Comparison of ENCODE assay signal across 15 cellular contexts in genomic region chr1:37862330-37862729, GRCh38. TPM values are rescaled to one million over a fixed set of nuclear protein-coding genes. Genes with fewer than 3 reads are reported as not detected.
DNase-seq lines count a peak whose midpoint lies in the region; ATAC-seq and TF ChIP-seq lines count a peak whose summit lies in the region.
"Had no signal": no experiment of that assay in that cellular context is flagged by ENCODE, and none has a peak within 500 bp of the region (broad histone marks: within the 10 kb centered on the region; RNA-seq: fewer than 3 reads in every experiment).

No MANE protein-coding gene starts in this region.

- peaks cover 4% of the 10 kb centered on the region; the same call in 1 of the 2 replicates for H3K4me1 ChIP-seq in IMR-90 (ENCODE audit: control insufficient read depth, insufficient read depth, low read length)

- peaks cover 6 to 29% of the 10 kb centered on the region in 2 experiments for H3K79me1 ChIP-seq in IMR-90 (ENCODE audit: low read depth in 1 of 2, low read length in 2 of 2)

- H4K20me1 ChIP-seq in IMR-90 (ENCODE audit: insufficient read depth, low read length): no peaks in the 10 kb centered on the region; the same call in 1 of the 2 replicates

- CTCF ChIA-PET in IMR-90 (lab: Yijun Ruan, JAX): interaction anchor here (0.7 kb wide), 1 partner anchor 876 kb away, joined by 3 read pairs; no protein-coding TSS in a partner anchor

- H3K9me3 Mint-ChIP-seq in activated T-helper 17 cell treated with anti-CD3 and anti-CD28 coated beads, Interleukin-2, amount 50 U/mL, for 72 hours: no peaks in the 10 kb centered on the region
- H3K9me3 Mint-ChIP-seq in natural killer cell treated with Interleukin-12 subunit alpha and Interleukin-12 subunit beta and Interleukin-15 and Interleukin-18, amount 100 ng/mL, for 72 hours: no peaks in the 10 kb centered on the region
- H3K9me3 Mint-ChIP-seq: T-cell had no signal

- H3K9me3 ChIP-seq in IMR-90 (ENCODE audit: control insufficient read depth, insufficient read depth, low read length): no peaks in the 10 kb centered on the region

- H3K14ac ChIP-seq in IMR-90 (replicated peaks; ENCODE audit: low read depth, low read length): no peak overlapping the region

- no peak overlapping the region for H3K23ac ChIP-seq in IMR-90 (ENCODE audit: low read depth, low read length)

- H2AFZ ChIP-seq in IMR-90 (replicated peaks; ENCODE audit: low read length, poor library complexity): no peak overlapping the region

- WGBS in IMR-90 (ENCODE audit: extremely low coverage in 2 of 2, insufficient read length in 1 of 2), 2 experiments: no CpG with 5 or more reads among the region's 3 CpGs

- H3K4me3 ChIP-seq in IMR-90 (ENCODE audit: insufficient read depth, low read depth, low read length): no peak overlapping the region

- peak; percentile 30 for DNase-seq in SIG-M5 treated with dmso at 0.1 percent for 504 hours (lab: John Stamatoyannopoulos, UW; ENCODE audit: unreplicated experiment)
- DNase-seq in SIG-M5 (lab: John Stamatoyannopoulos, UW): no peak
- DNase-seq in IMR-90: no peak
- DNase-seq in natural killer cell treated with Interleukin-12 subunit alpha and Interleukin-12 subunit beta and Interleukin-15 and Interleukin-18, amount 100 ng/mL, for 72 hours (ENCODE audit: low spot score): no peak
- DNase-seq in NCI-H146 treated with DMSO at 0.1 percent for 48 hours (lab: John Stamatoyannopoulos, UW; ENCODE audit: unreplicated experiment): no peak
- DNase-seq: activated CD4-positive, CD25-positive, alpha-beta regulatory T cell treated with anti-CD3 and anti-CD28 coated beads, Interleukin-2, amount 50 U/mL, for 72 hours; GDM1; KG1; NCI-H1694 treated with DMSO at 0.1 percent for 48 hours; NCI-H524 treated with DMSO at 0.1 percent for 48 hours; substantia nigra; T-cell had no signal

- no peak overlapping the region for H4K5ac ChIP-seq in IMR-90 (ENCODE audit: low read depth, low read length)

- no peak for TF ChIP-seq CTCF in IMR-90 (conservative IDR thresholded peaks at IDR 0.05; ENCODE audit: low read depth, low read length)

- no TSS peak for BruUV-seq in IMR-90 (replicated peaks; lab: Mats Ljungman, UMichigan)

- in situ Hi-C loops in IMR-90 (cut with MboI; ENCODE audit: low sequenced_read_pairs): no loop called here

- peak overlapping the region; percentile 43 for H3K4me3 Mint-ChIP-seq in activated T-helper 17 cell treated with anti-CD3 and anti-CD28 coated beads, Interleukin-2, amount 50 U/mL, for 72 hours
- H3K4me3 Mint-ChIP-seq in natural killer cell treated with Interleukin-12 subunit alpha and Interleukin-12 subunit beta and Interleukin-15 and Interleukin-18, amount 100 ng/mL, for 72 hours: peak overlapping the region; percentile 51
- H3K4me3 Mint-ChIP-seq: T-cell had no signal

- H3K9me1 ChIP-seq in IMR-90 (ENCODE audit: insufficient read depth, low read length): peaks cover 8% of the 10 kb centered on the region

- no peak for TF ChIP-seq RAD21 in IMR-90 (IDR thresholded peaks at IDR 0.05; ENCODE audit: low read length)

- no peak overlapping the region for H3K18ac ChIP-seq in IMR-90 (ENCODE audit: low read depth, low read length)

- H3K27me3 Mint-ChIP-seq in activated T-helper 17 cell treated with anti-CD3 and anti-CD28 coated beads, Interleukin-2, amount 50 U/mL, for 72 hours: no peaks in the 10 kb centered on the region
- H3K27me3 Mint-ChIP-seq in natural killer cell treated with Interleukin-12 subunit alpha and Interleukin-12 subunit beta and Interleukin-15 and Interleukin-18, amount 100 ng/mL, for 72 hours: no peaks in the 10 kb centered on the region
- H3K27me3 Mint-ChIP-seq: T-cell had no signal

- H3K27me3 ChIP-seq in IMR-90 (ENCODE audit: control insufficient read depth, insufficient read depth, low read length): no peaks in the 10 kb centered on the region

- H3K36me3 ChIP-seq in IMR-90 (ENCODE audit: control insufficient read depth, insufficient read depth, low read length): peaks cover 34% of the 10 kb centered on the region

- H2BK20ac ChIP-seq in IMR-90 (ENCODE audit: low read depth, low read length): no peak overlapping the region

- POLR2A ChIA-PET in IMR-90 (lab: Charles Lee; ENCODE audit: unreplicated experiment): no interaction called here

- no peak overlapping the region for H2BK120ac ChIP-seq in IMR-90 (ENCODE audit: low read depth, low read length)

- ATAC-seq in IMR-90 (ENCODE audit: low read depth) (no peak), GM18870 (IDR thresholded peaks at IDR 0.05; ENCODE audit: unreplicated experiment) (no peak), GM19455 (IDR thresholded peaks at IDR 0.05; ENCODE audit: unreplicated experiment) (no peak)
- peak; percentile 5 for ATAC-seq in activated T-helper 17 cell treated with anti-CD3 and anti-CD28 coated beads, Interleukin-2, amount 50 U/mL, for 72 hours (replicated peaks)
- no peak for ATAC-seq in natural killer cell treated with Interleukin-12 subunit alpha and Interleukin-12 subunit beta and Interleukin-15 and Interleukin-18, amount 100 ng/mL, for 72 hours
- ATAC-seq: T-cell had no signal

- peaks cover 50% of the 10 kb centered on the region for H3K36me3 Mint-ChIP-seq in activated T-helper 17 cell treated with anti-CD3 and anti-CD28 coated beads, Interleukin-2, amount 50 U/mL, for 72 hours (ENCODE audit: low read depth)
- peaks cover 26% of the 10 kb centered on the region for H3K36me3 Mint-ChIP-seq in natural killer cell treated with Interleukin-12 subunit alpha and Interleukin-12 subunit beta and Interleukin-15 and Interleukin-18, amount 100 ng/mL, for 72 hours

- H2BK5ac ChIP-seq in IMR-90 (ENCODE audit: low read depth, low read length, poor library complexity, severe bottlenecking): no peak overlapping the region

- H3K4ac ChIP-seq in IMR-90 (ENCODE audit: low read depth, low read length): no peak overlapping the region

- no peak overlapping the region for H3K56ac ChIP-seq in IMR-90 (ENCODE audit: extremely low read depth, insufficient read depth, low read length)

- no peak overlapping the region for H2AK9ac ChIP-seq in IMR-90 (replicated peaks; ENCODE audit: low read depth, low read length, poor library complexity)

- H3K9ac ChIP-seq in IMR-90 (ENCODE audit: low read depth, low read length): no peak overlapping the region

- no peak overlapping the region for H2AK5ac ChIP-seq in IMR-90 (ENCODE audit: low read depth, low read length)

- H4K8ac ChIP-seq in IMR-90 (ENCODE audit: low read depth in 2 of 2, low read length in 2 of 2): no peak overlapping the region

- H3K4me1 Mint-ChIP-seq in activated T-helper 17 cell treated with anti-CD3 and anti-CD28 coated beads, Interleukin-2, amount 50 U/mL, for 72 hours: peaks cover 23% of the 10 kb centered on the region
- peaks cover 17 to 26% of the 10 kb centered on the region in 2 donors for H3K4me1 Mint-ChIP-seq in natural killer cell treated with Interleukin-12 subunit alpha and Interleukin-12 subunit beta and Interleukin-15 and Interleukin-18, amount 100 ng/mL, for 72 hours (ENCODE audit: low read depth in 2 of 2)

- H3K4me2 ChIP-seq in IMR-90 (ENCODE audit: low read depth, low read length): no peak overlapping the region

- peak overlapping the region; percentile 31 for H3K27ac Mint-ChIP-seq in activated T-helper 17 cell treated with anti-CD3 and anti-CD28 coated beads, Interleukin-2, amount 50 U/mL, for 72 hours
- peak overlapping the region; percentile 25 to 73 for H3K27ac Mint-ChIP-seq in natural killer cell treated with Interleukin-12 subunit alpha and Interleukin-12 subunit beta and Interleukin-15 and Interleukin-18, amount 100 ng/mL, for 72 hours
- H3K27ac Mint-ChIP-seq: T-cell had no signal

- H2BK15ac ChIP-seq in IMR-90 (ENCODE audit: low read depth, low read length): no peak overlapping the region

- no peak overlapping the region for H4K91ac ChIP-seq in IMR-90 (ENCODE audit: insufficient read depth, low read depth, low read length)

- no peak for TF ChIP-seq POLR2A in IMR-90 (IDR thresholded peaks at IDR 0.05; ENCODE audit: low read depth, low read length)

- intact Hi-C loops in IMR-90 (cut with micrococcal nuclease): loop anchor here (5.0 kb wide), 1 partner anchor 1345 kb away; no protein-coding TSS in a partner anchor

- H3K27ac ChIP-seq in IMR-90 (ENCODE audit: insufficient read depth, low read length): no peak overlapping the region

- dilution Hi-C loops in IMR-90 (cut with HindIII; ENCODE audit: low sequenced_read_pairs, unreplicated experiment): no loop called here

TF ChIP-seq in IMR-90, 13 proteins besides CTCF, POLR2A, EP300 and RAD21 (continues in another document):
- no peak for TF ChIP-seq FOS (IDR thresholded peaks at IDR 0.05; ENCODE audit: low read depth, low read length)
- no peak for TF ChIP-seq NFE2L2 (IDR thresholded peaks at IDR 0.05; ENCODE audit: low read depth, low read length)

RNA-seq across cellular contexts. Expression of gene MTF1, which starts 2.9 kb away (rescaled TPM):
- total RNA-seq in IMR-90 (2012; rRNA removed): 2.2 and 2.3 TPM in 2 replicates
- 4.7 and 5.0 TPM in 2 replicates for polyA plus RNA-seq in IMR-90 (2012; rRNA removed)
- polyA plus RNA-seq in IMR-90 (2012; cell fraction: cytosol; rRNA removed): 1.5 and 1.9 TPM in 2 replicates
- polyA plus RNA-seq in IMR-90 (2012; cell fraction: nucleus; rRNA removed; ENCODE audit: low replicate concordance): 2.6 and 5.8 TPM in 2 replicates
- total RNA-seq in activated T-helper 17 cell treated with anti-CD3 and anti-CD28 coated beads, Interleukin-2, amount 50 U/mL, for 72 hours: 10 to 100 TPM; 23.5 to 27.2 TPM
- 10 to 100 TPM; 54.0 to 65.3 TPM for total RNA-seq in natural killer cell treated with Interleukin-12 subunit alpha and Interleukin-12 subunit beta and Interleukin-15 and Interleukin-18, amount 100 ng/mL, for 72 hours

RNA-seq across cellular contexts. Expression of gene YRDC, which starts 54.3 kb away (rescaled TPM):
- total RNA-seq in IMR-90 (2012; rRNA removed): 19.2 and 21.7 TPM in 2 replicates
- 21.0 and 25.0 TPM in 2 replicates for polyA plus RNA-seq in IMR-90 (2012; rRNA removed)
- 15.7 and 17.5 TPM in 2 replicates for polyA plus RNA-seq in IMR-90 (2012; cell fraction: cytosol; rRNA removed)
- polyA plus RNA-seq in IMR-90 (2012; cell fraction: nucleus; rRNA removed; ENCODE audit: low replicate concordance): 11.2 and 13.2 TPM in 2 replicates
- 10 to 100 TPM; 20.1 to 48.3 TPM for total RNA-seq in activated T-helper 17 cell treated with anti-CD3 and anti-CD28 coated beads, Interleukin-2, amount 50 U/mL, for 72 hours
- 10 to 100 TPM; 72.0 to 82.9 TPM for total RNA-seq in natural killer cell treated with Interleukin-12 subunit alpha and Interleukin-12 subunit beta and Interleukin-15 and Interleukin-18, amount 100 ng/mL, for 72 hours

RNA-seq across cellular contexts. Expression of gene C1orf122, which starts 54.7 kb away (rescaled TPM):
- total RNA-seq in IMR-90 (2012; rRNA removed): 2.0 and 2.2 TPM in 2 replicates
- polyA plus RNA-seq in IMR-90 (2012; rRNA removed): 13.6 and 27.6 TPM in 2 replicates
- polyA plus RNA-seq in IMR-90 (2012; cell fraction: cytosol; rRNA removed): 62.5 and 64.7 TPM in 2 replicates
- 32.7 and 41.9 TPM in 2 replicates for polyA plus RNA-seq in IMR-90 (2012; cell fraction: nucleus; rRNA removed; ENCODE audit: low replicate concordance)
- 10 to 100 TPM; 17.7 to 29.4 TPM for total RNA-seq in activated T-helper 17 cell treated with anti-CD3 and anti-CD28 coated beads, Interleukin-2, amount 50 U/mL, for 72 hours
- 10 to 100 TPM; 29.2 to 33.3 TPM for total RNA-seq in natural killer cell treated with Interleukin-12 subunit alpha and Interleukin-12 subunit beta and Interleukin-15 and Interleukin-18, amount 100 ng/mL, for 72 hours
